25 cellular contexts compared by ENCODE assay signal in the genomic region with DNA sequence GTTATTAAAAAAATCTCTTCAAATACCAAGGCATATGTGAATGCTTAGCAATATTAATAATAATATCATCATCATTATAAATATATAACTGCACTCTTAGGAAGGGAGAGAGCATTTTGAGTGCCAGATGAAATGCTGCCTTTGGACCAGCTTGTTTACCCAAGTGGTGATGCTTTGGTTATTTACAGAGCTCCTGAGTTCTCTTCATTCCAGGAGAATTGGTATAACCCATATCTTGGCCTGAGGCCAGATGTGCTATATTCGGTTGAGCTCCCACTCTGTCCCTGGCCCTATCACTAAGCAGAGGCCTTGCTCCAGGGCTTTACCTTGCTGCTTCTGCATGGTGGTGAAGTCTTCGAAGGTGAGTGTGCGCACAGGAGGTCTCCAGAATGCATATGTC.
"Had no signal": no experiment of that assay in that cellular context is flagged by ENCODE, and none has a peak within 500 bp of the region (broad histone marks: within the 10 kb centered on the region; RNA-seq: fewer than 3 reads in every experiment).

No MANE protein-coding gene starts in this region.

- H3K4me1 ChIP-seq: esophagus squamous epithelium, heart right ventricle, left ventricle myocardium inferior, lower lobe of right lung, sigmoid colon, spleen, tibial nerve, upper lobe of left lung had no signal

- H3K9me3 ChIP-seq: esophagus squamous epithelium, left ventricle myocardium inferior, lower lobe of right lung, ovary, psoas muscle, sigmoid colon, thoracic aorta, tibial nerve, upper lobe of left lung had no signal

- H3K27ac ChIP-seq: esophagus squamous epithelium, heart right ventricle, left ventricle myocardium inferior, lower lobe of right lung, ovary, psoas muscle, sigmoid colon, skin epidermis, spleen, thoracic aorta, tibial nerve, upper lobe of left lung had no signal

- ATAC-seq: effector memory CD8-positive, alpha-beta T cell; heart right ventricle; left cardiac atrium; lower lobe of right lung; natural killer cell; right cardiac atrium; stimulated activated memory B cell treated with anti-CD40 and anti-IgM and Interleukin-4, amounts not matched to agents 10 μg/mL and 1 μg/mL and 100 μg/mL, for 72 hours had no signal

- H3K27me3 ChIP-seq: heart right ventricle, ovary, sigmoid colon, spleen, tibial nerve, upper lobe of left lung had no signal

- H3K4me3 ChIP-seq: esophagus squamous epithelium, heart right ventricle, left ventricle myocardium inferior, lower lobe of right lung, ovary, psoas muscle, sigmoid colon, skin epidermis, spleen, thoracic aorta, tibial nerve, upper lobe of left lung had no signal

- DNase-seq: cortex of kidney; effector memory CD8-positive, alpha-beta T cell; erythroblast; esophagus squamous epithelium; foreskin melanocyte; glutamatergic neuron; heart right ventricle; hippocampal formation; left cardiac atrium; left ventricle myocardium inferior; lower lobe of right lung; natural killer cell; occipital lobe; ovary; posterior cingulate gyrus; psoas muscle; right cardiac atrium; sigmoid colon; spleen; stimulated activated CD4-positive, alpha-beta T cell treated with anti-CD3 and anti-CD28 coated beads, Interleukin-4, amount 100 ng/mL, for 4 hours; upper lobe of left lung had no signal

- H3K36me3 ChIP-seq: esophagus squamous epithelium, heart right ventricle, left ventricle myocardium inferior, lower lobe of right lung, ovary, sigmoid colon, spleen, thoracic aorta, upper lobe of left lung had no signal
